21 cellular contexts compared by ENCODE assay signal in genomic region chr3:27195059-27195458, GRCh38.
A peak's percentile ranks its signal among the peaks of the same experiment; 100 is the strongest.
DNase-seq lines count a peak whose midpoint lies in the region; FAIRE-seq and TF ChIP-seq lines count a peak whose summit lies in the region.
"Had no signal": no experiment of that assay in that cellular context is flagged by ENCODE, and none has a peak within 500 bp of the region (broad histone marks: within the 10 kb centered on the region; RNA-seq: fewer than 3 reads in every experiment).

No MANE protein-coding gene starts in this region.

- peak; percentile 72 for FAIRE-seq in islet of Langerhans (lab: Jason Lieb, UNC)

- peaks cover 46% of the 10 kb centered on the region for H3K4me1 Mint-ChIP-seq in HFFc6 (ENCODE audit: low read depth)
- H3K4me1 Mint-ChIP-seq: central memory CD8-positive, alpha-beta T cell; natural killer cell; T-cell had no signal

- DNase-seq in A172 (ENCODE audit: low spot score) (peak; percentile 24), HFFc6 (no peak), astrocyte of the hippocampus (ENCODE audit: low read depth, low spot score) (peak; percentile 20), NCI-H1417 treated with DMSO at 0.1 percent for 48 hours (lab: John Stamatoyannopoulos, UW) (no peak), NCI-H1436 (lab: John Stamatoyannopoulos, UW) (no peak), DMS79 (lab: John Stamatoyannopoulos, UW) (no peak)
- DNase-seq in stimulated activated CD4-positive, alpha-beta T cell treated with anti-CD3 and anti-CD28 coated beads, Interleukin-1b, Interleukin-23, amount 100 ng/mL, for 48 hours: no peak
- DNase-seq: ACHN; activated CD4-positive, alpha-beta T cell treated with anti-CD3 and anti-CD28 coated beads, Interleukin-2, amount 50 U/mL, for 1 hour; activated CD8-positive, alpha-beta memory T cell treated with anti-CD3 and anti-CD28 coated beads, Interleukin-2, amount 50 U/mL, for 4 hours; activated gamma-delta T cell; C1 segment of cervical spinal cord; effector memory CD4-positive, alpha-beta T cell; hypothalamus; natural killer cell; NCI-H1092 treated with DMSO at 0.1 percent for 48 hours; NCI-H510A; spleen; T-cell had no signal

- H3K9me3 Mint-ChIP-seq in HFFc6: peaks cover 10% of the 10 kb centered on the region
- H3K9me3 Mint-ChIP-seq: central memory CD8-positive, alpha-beta T cell; T-cell had no signal

- H3K27me3 Mint-ChIP-seq in HFFc6 (ENCODE audit: insufficient read depth): peaks cover 3% of the 10 kb centered on the region
- H3K27me3 Mint-ChIP-seq: T-cell had no signal

- H3K4me3 Mint-ChIP-seq in HFFc6: peak overlapping the region; percentile 55; the same call in 1 of the 2 replicates
- H3K4me3 Mint-ChIP-seq: central memory CD8-positive, alpha-beta T cell; natural killer cell; T-cell had no signal

- TF ChIP-seq CTCF in HFFc6 (IDR thresholded peaks at IDR 0.05): no peak

- peak overlapping the region; percentile 86 for H3K27ac Mint-ChIP-seq in HFFc6
- H3K27ac Mint-ChIP-seq: natural killer cell, T-cell had no signal

- peaks cover 38% of the 10 kb centered on the region for H3K36me3 Mint-ChIP-seq in HFFc6 (ENCODE audit: low read depth)
- H3K36me3 Mint-ChIP-seq: natural killer cell, T-cell had no signal

Comparison
In these comparisons a context has a peak if more than half of its experiments do, and no peak if none do; other contexts are left out.
1. DNase-seq: peak in A172 (single experiment) and astrocyte of the hippocampus (single experiment); none in HFFc6 (single experiment), stimulated activated CD4-positive, alpha-beta T cell treated with anti-CD3 and anti-CD28 coated beads, Interleukin-1b, Interleukin-23, amount 100 ng/mL, for 48 hours (single experiment), NCI-H1417 treated with DMSO at 0.1 percent for 48 hours (single experiment), NCI-H1436 (single experiment) and DMS79 (single experiment).